ENCODE assay signal across 15 cellular contexts in genomic region chr11:108405706-108406105, GRCh38.
"Had no signal": no experiment of that assay in that cellular context is flagged by ENCODE, and none has a peak within 500 bp of the region (broad histone marks: within the 10 kb centered on the region; RNA-seq: fewer than 3 reads in every experiment).

No MANE protein-coding gene starts in this region.

- H3K4me1 ChIP-seq: parathyroid adenoma had no signal

- H3K4me3 ChIP-seq: thoracic aorta had no signal

- H3K4me1 Mint-ChIP-seq: activated CD4-positive, alpha-beta T cell treated with anti-CD3 and anti-CD28 coated beads, Interleukin-2, amount 10 ng/mL, durations not matched to agents 24 days and 14 days; naive thymus-derived CD8-positive, alpha-beta T cell; stimulated activated effector memory CD8-positive, alpha-beta T cell treated with anti-CD3 and anti-CD28 coated beads, Interleukin-12 subunit alpha, Interleukin-12 subunit beta, amount 100 ng/mL, for 72 hours had no signal

- H3K9me3 ChIP-seq: thoracic aorta had no signal

- H3K79me2 ChIP-seq: parathyroid adenoma had no signal

- DNase-seq: activated CD4-positive, alpha-beta T cell treated with anti-CD3 and anti-CD28 coated beads, Interleukin-2, amount 10 ng/mL, durations not matched to agents 24 days and 14 days; activated CD4-positive, CD25-positive, alpha-beta regulatory T cell; activated gamma-delta T cell treated with Interleukin-2 at 50 U/mL for 16 hours; brain microvascular endothelial cell; cortex of kidney; effector CD4-positive, alpha-beta T cell; foreskin melanocyte; head of caudate nucleus; naive thymus-derived CD8-positive, alpha-beta T cell; retina had no signal

- H3K27ac Mint-ChIP-seq: activated CD4-positive, alpha-beta T cell treated with anti-CD3 and anti-CD28 coated beads, Interleukin-2, amount 10 ng/mL, durations not matched to agents 24 days and 14 days; activated naive CD8-positive, alpha-beta T cell; naive thymus-derived CD8-positive, alpha-beta T cell; stimulated activated effector memory CD8-positive, alpha-beta T cell treated with anti-CD3 and anti-CD28 coated beads, Interleukin-12 subunit alpha, Interleukin-12 subunit beta, amount 100 ng/mL, for 72 hours had no signal

- H3K27me3 ChIP-seq: brain microvascular endothelial cell had no signal

- H3K4me3 Mint-ChIP-seq: activated CD4-positive, alpha-beta T cell treated with anti-CD3 and anti-CD28 coated beads, Interleukin-2, amount 10 ng/mL, durations not matched to agents 24 days and 14 days; activated naive CD8-positive, alpha-beta T cell; naive thymus-derived CD8-positive, alpha-beta T cell; stimulated activated effector memory CD8-positive, alpha-beta T cell treated with anti-CD3 and anti-CD28 coated beads, Interleukin-12 subunit alpha, Interleukin-12 subunit beta, amount 100 ng/mL, for 72 hours had no signal

- H3K36me3 ChIP-seq: brain microvascular endothelial cell, thoracic aorta had no signal

- ATAC-seq: left lobe of liver; naive thymus-derived CD8-positive, alpha-beta T cell; stimulated activated effector memory CD8-positive, alpha-beta T cell treated with anti-CD3 and anti-CD28 coated beads, Interleukin-12 subunit alpha, Interleukin-12 subunit beta, amount 100 ng/mL, for 72 hours had no signal

- H2AFZ ChIP-seq: parathyroid adenoma had no signal

- H3K36me3 Mint-ChIP-seq: stimulated activated effector memory CD8-positive, alpha-beta T cell treated with anti-CD3 and anti-CD28 coated beads, Interleukin-12 subunit alpha, Interleukin-12 subunit beta, amount 100 ng/mL, for 72 hours had no signal

- H3K27ac ChIP-seq: brain microvascular endothelial cell, parathyroid adenoma, thoracic aorta had no signal

- H3K27me3 Mint-ChIP-seq: activated CD4-positive, alpha-beta T cell treated with anti-CD3 and anti-CD28 coated beads, Interleukin-2, amount 10 ng/mL, durations not matched to agents 24 days and 14 days; activated naive CD8-positive, alpha-beta T cell; naive thymus-derived CD8-positive, alpha-beta T cell had no signal

- H3K9me3 Mint-ChIP-seq: activated CD4-positive, alpha-beta T cell treated with anti-CD3 and anti-CD28 coated beads, Interleukin-2, amount 10 ng/mL, durations not matched to agents 24 days and 14 days; stimulated activated effector memory CD8-positive, alpha-beta T cell treated with anti-CD3 and anti-CD28 coated beads, Interleukin-12 subunit alpha, Interleukin-12 subunit beta, amount 100 ng/mL, for 72 hours had no signal

- H3K9ac ChIP-seq: parathyroid adenoma had no signal
